In genomic region chr7:101657171-101657570, GRCh38 we compare ENCODE assay signal across 30 cellular contexts. TPM values are rescaled to one million over a fixed set of nuclear protein-coding genes. Genes with fewer than 3 reads are reported as not detected.
"Had no signal": no experiment of that assay in that cellular context is flagged by ENCODE, and none has a peak within 500 bp of the region (broad histone marks: within the 10 kb centered on the region; RNA-seq: fewer than 3 reads in every experiment).

No MANE protein-coding gene starts in this region.

- H3K27me3 ChIP-seq: ovary, right lobe of liver, sigmoid colon, stomach, thyroid gland, uterus had no signal

- H3K36me3 ChIP-seq: ovary, right lobe of liver, sigmoid colon, stomach, thoracic aorta, thyroid gland, tibial nerve, upper lobe of right lung, uterus had no signal

- H3K4me1 ChIP-seq: parathyroid adenoma, psoas muscle, right lobe of liver, sigmoid colon, stomach, thyroid gland, tibial nerve, upper lobe of right lung, uterus had no signal

- ATAC-seq: naive thymus-derived CD8-positive, alpha-beta T cell; natural killer cell treated with Interleukin-12 subunit alpha and Interleukin-12 subunit beta and Interleukin-15 and Interleukin-18, amount 100 ng/mL, for 72 hours; psoas muscle; right cardiac atrium; right lobe of liver; stimulated activated effector memory CD8-positive, alpha-beta T cell treated with anti-CD3 and anti-CD28 coated beads, Interleukin-12 subunit alpha, Interleukin-12 subunit beta, amount 100 ng/mL, for 72 hours; stimulated activated naive B cell treated with anti-CD40 and anti-IgM and Interleukin-4, amounts not matched to agents 10 μg/mL and 1 μg/mL and 100 μg/mL, for 72 hours; upper lobe of right lung had no signal

- H2AFZ ChIP-seq: parathyroid adenoma had no signal

- H3K27ac ChIP-seq: ovary, parathyroid adenoma, psoas muscle, right lobe of liver, sigmoid colon, stomach, thoracic aorta, thyroid gland, tibial nerve, upper lobe of right lung, uterus had no signal

- H3K9me3 ChIP-seq: ovary, psoas muscle, right lobe of liver, sigmoid colon, stomach, thoracic aorta, thyroid gland, tibial nerve, upper lobe of right lung, uterus had no signal

- H3K9ac ChIP-seq: parathyroid adenoma had no signal

- DNase-seq: naive thymus-derived CD8-positive, alpha-beta T cell; nephron progenitor cell; occipital lobe; ovary; psoas muscle; right cardiac atrium; right lobe of liver; sigmoid colon; small intestine; stimulated activated CD4-positive, alpha-beta T cell treated with anti-CD3 and anti-CD28 coated beads, Interleukin-15, amount 100 ng/mL, for 24 hours; stimulated activated CD4-positive, alpha-beta T cell treated with anti-CD3 and anti-CD28 coated beads, Interleukin-2, amount 100 ng/mL, for 24 hours; stimulated activated CD4-positive, alpha-beta T cell treated with anti-CD3 and anti-CD28 coated beads, Interleukin-2, amount 100 ng/mL, for 48 hours; stimulated activated CD4-positive, alpha-beta T cell treated with anti-CD3 and anti-CD28 coated beads, Interleukin-4, amount 100 ng/mL, for 24 hours; stimulated activated naive B cell treated with anti-CD40 and anti-IgM and Interleukin-4, amounts not matched to agents 10 μg/mL and 1 μg/mL and 100 μg/mL, for 72 hours; stimulated activated naive CD4-positive, alpha-beta T cell treated with Interleukin-2 at 50 U/mL for 16 hours; stomach; thyroid gland; upper lobe of right lung; uterus had no signal

- H3K4me3 ChIP-seq: ovary, psoas muscle, right lobe of liver, sigmoid colon, stomach, thoracic aorta, thyroid gland, tibial nerve, upper lobe of right lung, uterus had no signal

RNA-seq across cellular contexts. Expression of gene MYL10, which starts 28.1 kb away (rescaled TPM):
- total RNA-seq: naive thymus-derived CD8-positive, alpha-beta T cell; natural killer cell treated with Interleukin-12 subunit alpha and Interleukin-12 subunit beta and Interleukin-15 and Interleukin-18, amount 100 ng/mL, for 72 hours; neural crest cell; occipital lobe; osteoblast; ovary; progenitor cell of endocrine pancreas; psoas muscle; renal cortical epithelial cell; right cardiac atrium; right lobe of liver; sigmoid colon; stomach; subcutaneous adipose tissue; temporal lobe; thoracic aorta; thyroid gland; tibial nerve; upper lobe of right lung; uterus had no signal
- polyA plus RNA-seq: naive thymus-derived CD8-positive, alpha-beta T cell; ovary; right cardiac atrium; sigmoid colon; small intestine; stomach had no signal
